In genomic region chr1:218430346-218430745, GRCh38 we compare ENCODE assay signal across 30 cellular contexts.
"Had no signal": no experiment of that assay in that cellular context is flagged by ENCODE, and none has a peak within 500 bp of the region (broad histone marks: within the 10 kb centered on the region; RNA-seq: fewer than 3 reads in every experiment).

No MANE protein-coding gene starts in this region.

- H3K27ac ChIP-seq: adrenal gland, gastroesophageal sphincter, right lobe of liver, skin epidermis, upper lobe of left lung, vagina, WERI-Rb-1 had no signal

- DNase-seq: activated CD4-positive, alpha-beta T cell treated with anti-CD3 and anti-CD28 coated beads for 48 hours; activated CD4-positive, alpha-beta T cell treated with anti-CD3 and anti-CD28 coated beads, Interleukin-2, amount 50 U/mL, for 48 hours; activated CD8-positive, alpha-beta memory T cell treated with anti-CD3 and anti-CD28 coated beads for 24 hours; activated effector memory CD4-positive, alpha-beta T cell treated with Interleukin-2 at 50 U/mL for 16 hours; activated naive CD4-positive, alpha-beta T cell treated with Interleukin-2 at 50 U/mL for 16 hours; adrenal gland; aorta; central memory CD4-positive, alpha-beta T cell; effector CD8-positive, alpha-beta T cell; hippocampal formation; left cardiac atrium; natural killer cell; posterior cingulate gyrus; right lobe of liver; stimulated activated CD4-positive, alpha-beta T cell treated with anti-CD3 and anti-CD28 coated beads, Interleukin-4, amount 100 ng/mL, for 24 hours; T-helper 17 cell; T1000; upper lobe of left lung; WERI-Rb-1 had no signal

- H3K9me3 ChIP-seq: adrenal gland, gastroesophageal sphincter, right lobe of liver, upper lobe of left lung, vagina had no signal

- FAIRE-seq: endometrium, keratinocyte had no signal

- H3K27me3 ChIP-seq: adrenal gland, gastroesophageal sphincter, right lobe of liver, upper lobe of left lung, vagina had no signal

- H3K36me3 Mint-ChIP-seq: activated naive CD8-positive, alpha-beta T cell; natural killer cell; stimulated activated effector memory CD8-positive, alpha-beta T cell treated with anti-CD3 and anti-CD28 coated beads, Interleukin-12 subunit alpha, Interleukin-12 subunit beta, amount 100 ng/mL, for 72 hours had no signal

- H3K4me1 Mint-ChIP-seq: natural killer cell; stimulated activated effector memory CD8-positive, alpha-beta T cell treated with anti-CD3 and anti-CD28 coated beads, Interleukin-12 subunit alpha, Interleukin-12 subunit beta, amount 100 ng/mL, for 72 hours; T-helper 17 cell had no signal

- H3K4me1 ChIP-seq: adrenal gland, vagina had no signal

- H3K27me3 Mint-ChIP-seq: brain had no signal

- H3K4me3 Mint-ChIP-seq: activated naive CD8-positive, alpha-beta T cell; brain; dendritic cell treated with granulocyte-macrophage colony-stimulating factor and Interleukin-4, amounts not matched to agents 40 ng/mL and 50 ng/mL, for 4 days; natural killer cell; stimulated activated effector memory CD8-positive, alpha-beta T cell treated with anti-CD3 and anti-CD28 coated beads, Interleukin-12 subunit alpha, Interleukin-12 subunit beta, amount 100 ng/mL, for 72 hours; stimulated activated naive CD8-positive, alpha-beta T cell treated with anti-CD3 and anti-CD28 coated beads, Interleukin-15, Interleukin-2, amounts not matched to agents 100 ng/mL and 50 ng/mL, for 24 hours; T-helper 17 cell had no signal

- H3K27ac Mint-ChIP-seq: activated naive CD8-positive, alpha-beta T cell; dendritic cell treated with granulocyte-macrophage colony-stimulating factor and Interleukin-4, amounts not matched to agents 40 ng/mL and 50 ng/mL, for 4 days; natural killer cell; stimulated activated effector memory CD8-positive, alpha-beta T cell treated with anti-CD3 and anti-CD28 coated beads, Interleukin-12 subunit alpha, Interleukin-12 subunit beta, amount 100 ng/mL, for 72 hours; stimulated activated naive CD8-positive, alpha-beta T cell treated with anti-CD3 and anti-CD28 coated beads, Interleukin-15, Interleukin-2, amounts not matched to agents 100 ng/mL and 50 ng/mL, for 24 hours; T-helper 17 cell had no signal

- H3K4me3 ChIP-seq: adrenal gland, gastroesophageal sphincter, right lobe of liver, skin epidermis, upper lobe of left lung, vagina had no signal

- H3K9me3 Mint-ChIP-seq: dendritic cell treated with granulocyte-macrophage colony-stimulating factor and Interleukin-4, amounts not matched to agents 40 ng/mL and 50 ng/mL, for 4 days; stimulated activated effector memory CD8-positive, alpha-beta T cell treated with anti-CD3 and anti-CD28 coated beads, Interleukin-12 subunit alpha, Interleukin-12 subunit beta, amount 100 ng/mL, for 72 hours; stimulated activated naive CD8-positive, alpha-beta T cell treated with anti-CD3 and anti-CD28 coated beads, Interleukin-15, Interleukin-2, amounts not matched to agents 100 ng/mL and 50 ng/mL, for 24 hours had no signal

- ATAC-seq: activated CD4-positive, CD25-positive, alpha-beta regulatory T cell treated with anti-CD3 and anti-CD28 coated beads, Interleukin-2, amount 50 U/mL, for 24 hours; gastroesophageal sphincter; natural killer cell; right lobe of liver; stimulated activated effector memory CD8-positive, alpha-beta T cell treated with anti-CD3 and anti-CD28 coated beads, Interleukin-12 subunit alpha, Interleukin-12 subunit beta, amount 100 ng/mL, for 72 hours; T-helper 17 cell had no signal

- H3K36me3 ChIP-seq: adrenal gland, gastroesophageal sphincter, right lobe of liver, WERI-Rb-1 had no signal
